ENCODE assay signal across 10 cellular contexts in the genomic region with DNA sequence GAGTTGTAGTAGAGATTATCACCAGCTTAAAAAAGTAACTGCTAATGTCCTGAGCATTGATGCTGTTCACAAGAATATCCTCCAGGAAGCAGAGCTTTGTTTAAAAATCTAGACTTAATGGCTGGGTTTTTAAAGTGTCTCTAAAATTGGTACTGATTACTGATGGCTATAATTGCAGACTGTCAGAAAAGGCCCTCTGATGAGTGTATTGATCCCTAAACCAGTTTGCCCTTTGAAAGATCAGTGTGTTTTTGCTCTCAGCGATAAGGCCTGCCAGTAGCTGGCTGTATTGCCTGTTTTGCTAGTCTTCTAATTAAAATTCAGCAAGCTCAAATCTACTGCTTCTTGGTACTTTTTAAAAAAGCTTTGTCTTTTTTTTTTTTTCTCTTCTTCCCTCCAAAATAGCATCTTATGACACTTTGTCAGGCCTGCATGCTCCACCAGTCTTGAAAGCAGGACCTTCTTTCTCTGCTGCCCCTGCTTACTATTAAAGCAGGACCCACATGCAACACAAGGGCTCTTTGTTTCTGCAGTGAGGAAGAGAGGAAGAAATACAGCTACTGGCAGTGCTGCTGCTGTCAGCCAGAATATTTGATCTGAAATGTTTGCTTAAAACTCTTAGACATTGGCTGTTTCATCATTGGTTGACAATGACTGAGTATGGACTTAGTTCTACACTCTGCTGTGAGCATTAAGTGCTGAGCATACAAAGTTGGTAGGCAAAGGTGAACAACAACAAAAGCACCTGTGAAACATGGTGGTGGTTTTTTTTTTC. TPM values are rescaled to one million over a fixed set of nuclear protein-coding genes. Genes with fewer than 3 reads are reported as not detected.
A peak's percentile ranks its signal among the peaks of the same experiment; 100 is the strongest.
DNase-seq lines count a peak whose midpoint lies in the region; ATAC-seq, FAIRE-seq and TF ChIP-seq lines count a peak whose summit lies in the region.
"Had no signal": no experiment of that assay in that cellular context is flagged by ENCODE, and none has a peak within 500 bp of the region (broad histone marks: within the 10 kb centered on the region; RNA-seq: fewer than 3 reads in every experiment).

No MANE protein-coding gene starts in this region.

- peak overlapping the region; percentile 29 for H3K27ac Mint-ChIP-seq in glutamatergic neuron (ENCODE audit: unreplicated experiment)

- no peaks in the 10 kb centered on the region for H3K9me3 ChIP-seq in A549
- 0 out of 2 replicates have a peak, but pooled peaks cover 3% of the 10 kb centered on the region for H3K9me3 ChIP-seq in OCI-LY1 (ENCODE audit: low read length)
- H3K9me3 ChIP-seq in adrenal gland (replicated peaks in 1 of 3): no peaks in the 10 kb centered on the region

- H3K79me2 ChIP-seq in OCI-LY1 (ENCODE audit: insufficient read depth, low read length): peaks cover 53% of the 10 kb centered on the region

- H3F3A ChIP-seq in OCI-LY1 (ENCODE audit: insufficient read depth, low read length): peaks cover 9% of the 10 kb centered on the region; the same call in 1 of the 2 replicates

- H4K20me1 ChIP-seq in OCI-LY1 (ENCODE audit: insufficient read depth, low read length): no peaks in the 10 kb centered on the region

- no peak overlapping the region for H3K4me3 ChIP-seq in A549
- peak overlapping the region; percentile 75 for H3K4me3 ChIP-seq in OCI-LY1 (ENCODE audit: low read depth, low read length, poor library complexity, severe bottlenecking)
- H3K4me3 ChIP-seq in adrenal gland: no peak overlapping the region

- H3K4me2 ChIP-seq in A549: peak overlapping the region; percentile 71; the same call in 1 of the 3 replicates
- H3K4me2 ChIP-seq in OCI-LY1 (ENCODE audit: low read length): peak overlapping the region; percentile 98

- ATAC-seq in A549 (no peak), HG02981 (IDR thresholded peaks at IDR 0.05; ENCODE audit: unreplicated experiment) (no peak)

- H3K4me1 Mint-ChIP-seq in glutamatergic neuron (ENCODE audit: low read depth, unreplicated experiment): peaks cover 17% of the 10 kb centered on the region

- POLR2A ChIA-PET in A549 (lab: Yijun Ruan, JAX): no interaction called here

- TF ChIP-seq POLR2A in A549 (IDR thresholded peaks at IDR 0.05; ENCODE audit: low read length) (no peak), adrenal gland (IDR thresholded peaks at IDR 0.05) (no peak)

- TF ChIP-seq RAD21 in A549 (conservative IDR thresholded peaks at IDR 0.05 in 1 of 2, IDR thresholded peaks at IDR 0.05 in 1 of 2): no peak

- no peak for TF ChIP-seq EP300 in A549 (IDR thresholded peaks at IDR 0.05)

- CTCF ChIA-PET in A549 (lab: Yijun Ruan, JAX): no interaction called here

- H3K36me3 ChIP-seq in OCI-LY1 (ENCODE audit: insufficient read depth, low read length) (no peaks in the 10 kb centered on the region), adrenal gland (replicated peaks in 1 of 2) (no peaks in the 10 kb centered on the region)

- H3K9ac ChIP-seq in OCI-LY1 (ENCODE audit: low read length): peak overlapping the region; percentile 76; the same call in 1 of the 2 replicates

- TF ChIP-seq CTCF in A549 (IDR thresholded peaks at IDR 0.05) (no peak), OCI-LY1 (IDR thresholded peaks at IDR 0.05; ENCODE audit: low read length) (no peak), glutamatergic neuron (IDR thresholded peaks at IDR 0.05; ENCODE audit: partially characterized antibody, unreplicated experiment) (no peak), adrenal gland (IDR thresholded peaks at IDR 0.05) (no peak), D721Med (IDR thresholded peaks at IDR 0.05; ENCODE audit: insufficient read depth, missing control alignments) (no peak)

- FAIRE-seq in A549 (lab: Jason Lieb, UNC) (no peak), GM19239 (lab: Jason Lieb, UNC) (peak; percentile 84), D721Med (lab: Jason Lieb, UNC) (no peak)

- H3K27ac ChIP-seq in A549: no peak overlapping the region
- H3K27ac ChIP-seq in OCI-LY1 (ENCODE audit: low read depth, low read length, poor library complexity, severe bottlenecking): peak overlapping the region; percentile 67
- H3K27ac ChIP-seq in adrenal gland: no peak overlapping the region

- H3K27me3 ChIP-seq in OCI-LY1 (ENCODE audit: insufficient read depth, low read length) (no peaks in the 10 kb centered on the region), adrenal gland (no peaks in the 10 kb centered on the region)

- WGBS in A549 (ENCODE audit: missing lambda C conversion rate): 100% methylated on average over 1 of the region's 1 CpG
- 91 to 98% (median 95%) methylated on average over 1 of the region's 1 CpG for WGBS in adrenal gland, 4 donors

- no peak overlapping the region for H2AFZ ChIP-seq in OCI-LY1 (ENCODE audit: low read length)

- H3K27me3 Mint-ChIP-seq in glutamatergic neuron (ENCODE audit: unreplicated experiment): no peaks in the 10 kb centered on the region

- no peaks in the 10 kb centered on the region for H3K9me2 ChIP-seq in OCI-LY1 (ENCODE audit: low read depth, low read length)

- no peak for DNase-seq in A549 (ENCODE audit: low read depth in 1 of 2, low spot score in 1 of 2)
- no peak for DNase-seq in GM19239 (ENCODE audit: insufficient read length, low spot score)
- no peak for DNase-seq in glutamatergic neuron
- DNase-seq in adrenal gland: no peak
- no peak for DNase-seq in T1000 (lab: John Stamatoyannopoulos, UW)
- DNase-seq in D721Med (ENCODE audit: insufficient read length, low spot score): no peak
- DNase-seq: NCI-H524 had no signal

- H3K4me3 Mint-ChIP-seq in glutamatergic neuron (ENCODE audit: unreplicated experiment): peak overlapping the region; percentile 94

- intact Hi-C loops in adrenal gland (cut with DNase I): no loop called here

- H3K36me3 Mint-ChIP-seq in glutamatergic neuron (ENCODE audit: unreplicated experiment): no peaks in the 10 kb centered on the region

- no peaks in the 10 kb centered on the region for H3K9me3 Mint-ChIP-seq in glutamatergic neuron (ENCODE audit: unreplicated experiment)
- H3K9me3 Mint-ChIP-seq: CD14-positive monocyte had no signal

- H3K4me1 ChIP-seq in A549 (0 out of 3 replicates have a peak, but pooled peaks cover 3% of the 10 kb centered on the region), OCI-LY1 (ENCODE audit: insufficient read depth, low read length, severe bottlenecking) (peaks cover 51% of the 10 kb centered on the region), adrenal gland (replicated peaks in 1 of 2) (peaks cover 0 to 15% of the 10 kb centered on the region in 2 donors)

TF ChIP-seq in A549, 52 proteins besides CTCF, POLR2A, EP300 and RAD21:
- TF ChIP-seq SMC3 (IDR thresholded peaks at IDR 0.05) (no peak), CEBPB (IDR thresholded peaks at IDR 0.05) (no peak), EHMT2 (IDR thresholded peaks at IDR 0.05; ENCODE audit: low read depth) (no peak), SREBF2 (IDR thresholded peaks at IDR 0.05) (no peak)

RNA-seq across cellular contexts. Expression of a gene that starts 1.8 kb away (rescaled TPM):
- 51.4 and 94.9 TPM in 2 replicates for polyA plus RNA-seq in A549 (2011; rRNA removed)
- 32.9 and 34.4 TPM in 2 replicates for polyA plus RNA-seq in A549 (2012; cell fraction: cytosol; rRNA removed)
- 12.5 and 13.5 TPM in 2 replicates for polyA plus RNA-seq in A549 (2012; cell fraction: nucleus; rRNA removed)
- 65.1 to 71.1 TPM (median 66.5 TPM) in 3 replicates for polyA plus RNA-seq in A549 (2017; fragmentation: RNase III; extraction: RNeasy Plus Mini Kit Qiagen cat#74134 plus additional on column Dnase treatment)
- 6.5 and 7.8 TPM in 2 replicates for polyA minus RNA-seq in A549 (2011; rRNA and poly(A)+ RNA removed)
- 77.7 TPM for total RNA-seq in glutamatergic neuron (ENCODE audit: unreplicated experiment)
- total RNA-seq in adrenal gland: 100 to 1,000 TPM in 2 of 8 donors, 10 to 100 TPM in 6; 41.7 to 146 (median 58.7) TPM
- polyA plus RNA-seq in adrenal gland: 100 to 1,000 TPM in 1 of 3 donors, 10 to 100 TPM in 2; 31.5 to 392 (median 31.9) TPM
